11 cellular contexts compared by ENCODE assay signal in the genomic region with DNA sequence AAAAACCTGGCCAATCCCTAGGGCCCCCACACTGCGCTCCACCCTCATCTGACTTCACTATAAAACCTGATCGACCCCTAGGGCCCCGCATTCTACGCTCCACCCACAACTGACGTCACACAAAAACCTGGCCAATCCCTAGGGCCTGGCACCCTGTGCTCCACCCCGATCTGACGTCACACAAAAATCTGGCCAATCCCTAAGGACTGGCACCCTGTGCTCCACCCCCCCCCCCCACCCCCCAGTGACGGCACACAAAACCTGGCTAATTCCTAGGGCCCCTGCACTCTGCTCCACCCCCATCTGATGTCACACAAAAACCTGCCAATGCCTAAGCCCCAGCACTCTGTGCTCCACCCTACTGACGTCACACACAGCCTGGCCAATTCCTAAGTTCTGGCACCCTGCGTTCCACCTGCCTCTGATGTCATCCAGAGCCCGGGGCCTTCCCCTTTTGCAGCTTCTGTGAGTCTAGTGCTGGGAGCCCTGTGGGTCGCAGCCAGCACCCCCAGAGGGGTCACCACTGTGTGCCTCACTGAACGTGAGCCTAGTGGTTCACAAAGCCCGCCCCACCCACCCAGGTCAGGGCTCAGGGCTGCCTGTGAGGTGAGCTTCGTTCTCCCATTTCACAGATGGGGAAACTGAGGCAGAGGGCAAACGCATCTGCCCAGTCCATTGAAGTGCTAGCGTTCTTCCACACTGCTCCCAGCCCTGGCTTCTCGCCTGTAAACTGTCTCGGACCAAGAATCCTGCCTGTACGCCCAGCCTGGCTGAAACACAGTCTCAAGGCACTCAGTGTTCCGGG. TPM values are rescaled to one million over a fixed set of nuclear protein-coding genes. Genes with fewer than 3 reads are reported as not detected.
DNase-seq lines count a peak whose midpoint lies in the region; ATAC-seq lines count a peak whose summit lies in the region.
"Had no signal": no experiment of that assay in that cellular context is flagged by ENCODE, and none has a peak within 500 bp of the region (broad histone marks: within the 10 kb centered on the region; RNA-seq: fewer than 3 reads in every experiment).

No MANE protein-coding gene starts in this region.

- H3K9ac ChIP-seq in mesenchymal stem cell (ENCODE audit: low read length) = no peak overlapping the region

- H3K4me3 ChIP-seq in mesenchymal stem cell (ENCODE audit: insufficient read depth in 1 of 2, low read depth in 1 of 2, low read length in 2 of 2) = no peak overlapping the region

- no peak overlapping the region for H3K23ac ChIP-seq in mesenchymal stem cell (ENCODE audit: low read length in 2 of 2)

- POLR2A ChIA-PET in activated CD4-positive, alpha-beta T cell treated with anti-CD3 and anti-CD28 coated beads, Interleukin-2, amount 10 ng/mL, durations not matched to agents 7 days and 5 days (lab: Charles Lee) = no interaction called here

- DNase-seq in activated CD4-positive, alpha-beta T cell treated with anti-CD3 and anti-CD28 coated beads, Interleukin-2, amount 10 ng/mL, durations not matched to agents 7 days and 5 days = no peak
- no peak for DNase-seq in activated CD4-positive, alpha-beta T cell treated with anti-CD3 and anti-CD28 coated beads for 1 hour
- peak; percentile 51 for DNase-seq in M059J (ENCODE audit: low read depth)
- DNase-seq in T-helper 2 cell treated with Interferon-gamma antibody and Interleukin-4, amounts not matched to agents 5 μg/mL and 100 μg/mL, for 36 hours (ENCODE audit: low spot score) = no peak
- peak; percentile 27 for DNase-seq in mesenchymal stem cell
- no peak for DNase-seq in GM03348 (ENCODE audit: low spot score)
- DNase-seq in activated naive CD8-positive, alpha-beta T cell treated with anti-CD3 and anti-CD28 coated beads, Interleukin-2, amount 50 U/mL, for 24 hours = no peak
- DNase-seq: activated naive CD4-positive, alpha-beta T cell treated with anti-CD3 and anti-CD28 coated beads, Interleukin-2, amount 10 ng/mL, durations not matched to agents 7 days and 5 days had no signal

- no peak overlapping the region for H3K4me3 Mint-ChIP-seq in activated CD4-positive, alpha-beta T cell treated with anti-CD3 and anti-CD28 coated beads, Interleukin-2, amount 10 ng/mL, durations not matched to agents 7 days and 5 days
- H3K4me3 Mint-ChIP-seq in T-helper 2 cell treated with Interferon-gamma antibody and Interleukin-4, amounts not matched to agents 5 μg/mL and 100 μg/mL, for 36 hours = no peak overlapping the region
- no peak overlapping the region for H3K4me3 Mint-ChIP-seq in activated naive CD8-positive, alpha-beta T cell treated with anti-CD3 and anti-CD28 coated beads, Interleukin-2, amount 50 U/mL, for 24 hours
- H3K4me3 Mint-ChIP-seq: activated naive CD4-positive, alpha-beta T cell treated with anti-CD3 and anti-CD28 coated beads, Interleukin-2, amount 10 ng/mL, durations not matched to agents 7 days and 5 days; neural crest cell had no signal

- H3K18ac ChIP-seq in mesenchymal stem cell (ENCODE audit: low read depth in 1 of 2, low read length in 2 of 2) = no peak overlapping the region

- no peak overlapping the region for H3K27ac ChIP-seq in mesenchymal stem cell (ENCODE audit: low read length, poor library complexity, severe bottlenecking)
- H3K27ac ChIP-seq: HL-60 had no signal

- H3K27me3 ChIP-seq in mesenchymal stem cell (ENCODE audit: control insufficient read depth in 1 of 2, insufficient read depth in 1 of 2, low read length in 2 of 2) = peaks cover 10 to 65% of the 10 kb centered on the region in 2 experiments

- H2BK15ac ChIP-seq in mesenchymal stem cell (ENCODE audit: low read depth, poor library complexity, severe bottlenecking) = no peak overlapping the region

- no peak overlapping the region for H4K91ac ChIP-seq in mesenchymal stem cell (ENCODE audit: low read length)

- no peak overlapping the region for H3K14ac ChIP-seq in mesenchymal stem cell (ENCODE audit: low read length in 2 of 2)

- H3K36me3 Mint-ChIP-seq in activated CD4-positive, alpha-beta T cell treated with anti-CD3 and anti-CD28 coated beads, Interleukin-2, amount 10 ng/mL, durations not matched to agents 7 days and 5 days (ENCODE audit: low read depth) = no peaks in the 10 kb centered on the region
- no peaks in the 10 kb centered on the region for H3K36me3 Mint-ChIP-seq in T-helper 2 cell treated with Interferon-gamma antibody and Interleukin-4, amounts not matched to agents 5 μg/mL and 100 μg/mL, for 36 hours (ENCODE audit: low read depth)
- H3K36me3 Mint-ChIP-seq in activated naive CD8-positive, alpha-beta T cell treated with anti-CD3 and anti-CD28 coated beads, Interleukin-2, amount 50 U/mL, for 24 hours (ENCODE audit: low read depth) = no peaks in the 10 kb centered on the region
- H3K36me3 Mint-ChIP-seq: activated naive CD4-positive, alpha-beta T cell treated with anti-CD3 and anti-CD28 coated beads, Interleukin-2, amount 10 ng/mL, durations not matched to agents 7 days and 5 days had no signal

- no peak overlapping the region for H2BK120ac ChIP-seq in mesenchymal stem cell (ENCODE audit: low read depth, low read length)

- H3K4me2 ChIP-seq in mesenchymal stem cell (ENCODE audit: low read length, poor library complexity, severe bottlenecking) = no peak overlapping the region

- peak overlapping the region; percentile 78 for H3K27ac Mint-ChIP-seq in activated CD4-positive, alpha-beta T cell treated with anti-CD3 and anti-CD28 coated beads, Interleukin-2, amount 10 ng/mL, durations not matched to agents 7 days and 5 days
- H3K27ac Mint-ChIP-seq in T-helper 2 cell treated with Interferon-gamma antibody and Interleukin-4, amounts not matched to agents 5 μg/mL and 100 μg/mL, for 36 hours = peak overlapping the region; percentile 49
- H3K27ac Mint-ChIP-seq in activated naive CD8-positive, alpha-beta T cell treated with anti-CD3 and anti-CD28 coated beads, Interleukin-2, amount 50 U/mL, for 24 hours = no peak overlapping the region
- H3K27ac Mint-ChIP-seq: activated naive CD4-positive, alpha-beta T cell treated with anti-CD3 and anti-CD28 coated beads, Interleukin-2, amount 10 ng/mL, durations not matched to agents 7 days and 5 days had no signal

- H3K27me3 Mint-ChIP-seq in activated CD4-positive, alpha-beta T cell treated with anti-CD3 and anti-CD28 coated beads, Interleukin-2, amount 10 ng/mL, durations not matched to agents 7 days and 5 days = peaks cover 15% of the 10 kb centered on the region
- H3K27me3 Mint-ChIP-seq in T-helper 2 cell treated with Interferon-gamma antibody and Interleukin-4, amounts not matched to agents 5 μg/mL and 100 μg/mL, for 36 hours (ENCODE audit: low read depth) = peaks cover 12% of the 10 kb centered on the region
- H3K27me3 Mint-ChIP-seq in activated naive CD8-positive, alpha-beta T cell treated with anti-CD3 and anti-CD28 coated beads, Interleukin-2, amount 50 U/mL, for 24 hours = peaks cover 14% of the 10 kb centered on the region

- H4K8ac ChIP-seq in mesenchymal stem cell (ENCODE audit: low read length) = no peak overlapping the region

- H2BK5ac ChIP-seq in mesenchymal stem cell (ENCODE audit: low read depth, low read length, poor library complexity, severe bottlenecking) = no peak overlapping the region

- H3K9me3 ChIP-seq in mesenchymal stem cell (ENCODE audit: control insufficient read depth, low read length) = no peaks in the 10 kb centered on the region

- peaks cover 6% of the 10 kb centered on the region for H3K4me1 ChIP-seq in mesenchymal stem cell (ENCODE audit: control insufficient read depth, insufficient read depth, low read depth, low read length)

- peaks cover 24% of the 10 kb centered on the region for H3K4me1 Mint-ChIP-seq in activated CD4-positive, alpha-beta T cell treated with anti-CD3 and anti-CD28 coated beads, Interleukin-2, amount 10 ng/mL, durations not matched to agents 7 days and 5 days
- peaks cover 20% of the 10 kb centered on the region for H3K4me1 Mint-ChIP-seq in T-helper 2 cell treated with Interferon-gamma antibody and Interleukin-4, amounts not matched to agents 5 μg/mL and 100 μg/mL, for 36 hours (ENCODE audit: low read depth)
- H3K4me1 Mint-ChIP-seq in activated naive CD8-positive, alpha-beta T cell treated with anti-CD3 and anti-CD28 coated beads, Interleukin-2, amount 50 U/mL, for 24 hours = peaks cover 28% of the 10 kb centered on the region
- H3K4me1 Mint-ChIP-seq: neural crest cell had no signal

- H2BK12ac ChIP-seq in mesenchymal stem cell (ENCODE audit: low read length in 2 of 2) = no peak overlapping the region

- WGBS in mesenchymal stem cell = 85% methylated on average over 20 of the region's 21 CpGs

- H3K4ac ChIP-seq in mesenchymal stem cell (ENCODE audit: low read depth in 1 of 2, low read length in 2 of 2) = no peak overlapping the region

- H2AFZ ChIP-seq in mesenchymal stem cell (ENCODE audit: low read depth, low read length) = no peak overlapping the region

- peaks cover 4% of the 10 kb centered on the region for H3K9me3 Mint-ChIP-seq in activated CD4-positive, alpha-beta T cell treated with anti-CD3 and anti-CD28 coated beads, Interleukin-2, amount 10 ng/mL, durations not matched to agents 7 days and 5 days
- no peaks in the 10 kb centered on the region for H3K9me3 Mint-ChIP-seq in T-helper 2 cell treated with Interferon-gamma antibody and Interleukin-4, amounts not matched to agents 5 μg/mL and 100 μg/mL, for 36 hours
- no peaks in the 10 kb centered on the region for H3K9me3 Mint-ChIP-seq in activated naive CD8-positive, alpha-beta T cell treated with anti-CD3 and anti-CD28 coated beads, Interleukin-2, amount 50 U/mL, for 24 hours
- H3K9me3 Mint-ChIP-seq: activated naive CD4-positive, alpha-beta T cell treated with anti-CD3 and anti-CD28 coated beads, Interleukin-2, amount 10 ng/mL, durations not matched to agents 7 days and 5 days; neural crest cell had no signal

- no peak overlapping the region for H2AK5ac ChIP-seq in mesenchymal stem cell (ENCODE audit: low read length, severe bottlenecking)

- CTCF ChIA-PET in activated CD4-positive, alpha-beta T cell treated with anti-CD3 and anti-CD28 coated beads, Interleukin-2, amount 10 ng/mL, durations not matched to agents 7 days and 5 days (lab: Charles Lee) = no interaction called here

- no peaks in the 10 kb centered on the region for H3K79me1 ChIP-seq in mesenchymal stem cell (replicated peaks; ENCODE audit: low read length, poor library complexity, severe bottlenecking)

- ATAC-seq in GM18870 (IDR thresholded peaks at IDR 0.05; ENCODE audit: unreplicated experiment) = no peak
- no peak for ATAC-seq in activated naive CD8-positive, alpha-beta T cell treated with anti-CD3 and anti-CD28 coated beads, Interleukin-2, amount 50 U/mL, for 24 hours

- no peaks in the 10 kb centered on the region for H3K36me3 ChIP-seq in mesenchymal stem cell (ENCODE audit: control insufficient read depth in 1 of 2, insufficient read depth in 2 of 2, low read depth in 1 of 2, low read length in 2 of 2)

RNA-seq across cellular contexts. Expression of gene MICALL2, which starts 40.6 kb away (rescaled TPM):
- 1 to 10 TPM; 2.1 to 2.7 TPM for total RNA-seq in activated CD4-positive, alpha-beta T cell treated with anti-CD3 and anti-CD28 coated beads, Interleukin-2, amount 10 ng/mL, durations not matched to agents 7 days and 5 days
- total RNA-seq in M059J (2014; rRNA removed; shearing (Covaris generic)) = 5.5 and 11.1 TPM in 2 replicates
- polyA plus RNA-seq in mesenchymal stem cell (2013, experiment 1 of 2) = 31.0 TPM
- polyA plus RNA-seq in mesenchymal stem cell (2013, experiment 2 of 2) = 31.5 TPM

Comparison
In these comparisons a context has a peak if more than half of its experiments do, and no peak if none do; other contexts are left out.
1. DNase-seq: peak in M059J (single experiment) and mesenchymal stem cell (single experiment); none in activated CD4-positive, alpha-beta T cell treated with anti-CD3 and anti-CD28 coated beads, Interleukin-2, amount 10 ng/mL, durations not matched to agents 7 days and 5 days (single experiment), activated CD4-positive, alpha-beta T cell treated with anti-CD3 and anti-CD28 coated beads for 1 hour (single experiment), T-helper 2 cell treated with Interferon-gamma antibody and Interleukin-4, amounts not matched to agents 5 μg/mL and 100 μg/mL, for 36 hours (single experiment), GM03348 (single experiment) and activated naive CD8-positive, alpha-beta T cell treated with anti-CD3 and anti-CD28 coated beads, Interleukin-2, amount 50 U/mL, for 24 hours (single experiment).